14 cellular contexts compared by ENCODE assay signal in the genomic region with DNA sequence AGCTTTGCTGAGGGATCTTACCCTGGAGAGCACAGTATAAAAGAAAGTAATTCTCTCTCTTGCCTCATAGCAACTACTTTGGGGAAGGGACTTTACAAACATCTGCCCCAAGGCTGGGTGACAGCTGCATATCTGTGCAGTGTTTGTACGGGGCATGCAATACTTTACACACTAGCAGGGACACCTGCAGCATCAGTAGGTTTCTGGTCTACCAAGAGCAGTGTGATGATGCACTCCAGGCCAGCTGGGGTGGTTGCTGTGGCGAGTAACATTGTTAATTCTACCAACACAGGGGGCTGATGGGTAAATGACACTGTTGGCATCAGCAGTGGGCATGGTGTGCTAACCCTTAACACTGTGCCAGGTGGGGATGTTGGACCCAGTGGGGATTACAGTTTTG. TPM values are rescaled to one million over a fixed set of nuclear protein-coding genes. Genes with fewer than 3 reads are reported as not detected.
DNase-seq lines count a peak whose midpoint lies in the region; ATAC-seq and TF ChIP-seq lines count a peak whose summit lies in the region.
"Had no signal": no experiment of that assay in that cellular context is flagged by ENCODE, and none has a peak within 500 bp of the region (broad histone marks: within the 10 kb centered on the region; RNA-seq: fewer than 3 reads in every experiment).

No MANE protein-coding gene starts in this region.

- in situ Hi-C loops in GM13977 (cut with MboI; ENCODE audit: low pct_unique_long_range_greater_than_20kb, low sequenced_read_pairs, unreplicated experiment) = no loop called here

- intact Hi-C loops in left ventricle myocardium inferior (cut with micrococcal nuclease) = no loop called here

- DNase-seq in GM13977 (ENCODE audit: low spot score) = peak; percentile 56
- no peak for DNase-seq in ecto neural progenitor cell (ENCODE audit: low spot score)
- DNase-seq in DMS153 treated with DMSO at 0.1 percent for 48 hours (lab: John Stamatoyannopoulos, UW; ENCODE audit: unreplicated experiment) = no peak
- DNase-seq in mucosa of gallbladder (ENCODE audit: low spot score) = no peak
- no peak for DNase-seq in left ventricle myocardium inferior
- DNase-seq: activated CD8-positive, alpha-beta memory T cell treated with anti-CD3 and anti-CD28 coated beads for 24 hours; NCI-H1105 treated with DMSO at 0.1 percent for 48 hours; right lobe of liver; stomach had no signal

- H3K9me3 Mint-ChIP-seq in activated T-helper 17 cell treated with anti-CD3 and anti-CD28 coated beads, Interleukin-2, amount 50 U/mL, for 72 hours = peaks cover 4% of the 10 kb centered on the region

- no peaks in the 10 kb centered on the region for H3K9me3 ChIP-seq in left ventricle myocardium inferior (replicated peaks)
- H3K9me3 ChIP-seq: right lobe of liver, stomach had no signal

- H3K4me3 ChIP-seq in left ventricle myocardium inferior = no peak overlapping the region
- H3K4me3 ChIP-seq: right lobe of liver, stomach had no signal

- no peaks in the 10 kb centered on the region for H3K4me1 ChIP-seq in left ventricle myocardium inferior

- H3K27ac Mint-ChIP-seq in activated T-helper 17 cell treated with anti-CD3 and anti-CD28 coated beads, Interleukin-2, amount 50 U/mL, for 72 hours = peak overlapping the region; percentile 92

- no peaks in the 10 kb centered on the region for H3K36me3 ChIP-seq in left ventricle myocardium inferior
- H3K36me3 ChIP-seq: right lobe of liver, stomach had no signal

- H3K27me3 ChIP-seq in left ventricle myocardium inferior (ENCODE audit: low read depth) = peaks cover 22% of the 10 kb centered on the region
- H3K27me3 ChIP-seq: right lobe of liver, stomach had no signal

- H3K36me3 Mint-ChIP-seq in activated T-helper 17 cell treated with anti-CD3 and anti-CD28 coated beads, Interleukin-2, amount 50 U/mL, for 72 hours (ENCODE audit: low read depth) = peaks cover 53% of the 10 kb centered on the region

- peak; percentile 53 for ATAC-seq in GM19351 (IDR thresholded peaks at IDR 0.05; ENCODE audit: unreplicated experiment)
- peak; percentile 63 for ATAC-seq in HG03064 (IDR thresholded peaks at IDR 0.05; ENCODE audit: low read depth, unreplicated experiment)
- peak; percentile 30 for ATAC-seq in activated T-helper 17 cell treated with anti-CD3 and anti-CD28 coated beads, Interleukin-2, amount 50 U/mL, for 72 hours (replicated peaks)
- ATAC-seq: HCT116, Panc1 had no signal

- H3K4me3 Mint-ChIP-seq in activated T-helper 17 cell treated with anti-CD3 and anti-CD28 coated beads, Interleukin-2, amount 50 U/mL, for 72 hours = peak overlapping the region; percentile 83

- H3K4me1 Mint-ChIP-seq in activated T-helper 17 cell treated with anti-CD3 and anti-CD28 coated beads, Interleukin-2, amount 50 U/mL, for 72 hours = peaks cover 37% of the 10 kb centered on the region

- H3K27me3 Mint-ChIP-seq in activated T-helper 17 cell treated with anti-CD3 and anti-CD28 coated beads, Interleukin-2, amount 50 U/mL, for 72 hours = no peaks in the 10 kb centered on the region

- no peak overlapping the region for H3K27ac ChIP-seq in left ventricle myocardium inferior (replicated peaks)
- H3K27ac ChIP-seq: right lobe of liver had no signal

- TF ChIP-seq CTCF in GM13977 (IDR thresholded peaks at IDR 0.05; ENCODE audit: extremely low read depth, insufficient read depth, missing control alignments) = no peak
- TF ChIP-seq CTCF in left ventricle myocardium inferior (IDR thresholded peaks at IDR 0.05; ENCODE audit: borderline replicate concordance) = no peak

RNA-seq across cellular contexts. Expression of gene ADTRP, which starts 48.0 kb away (rescaled TPM):
- 10 to 100 TPM; 47.7 to 81.3 TPM for total RNA-seq in activated T-helper 17 cell treated with anti-CD3 and anti-CD28 coated beads, Interleukin-2, amount 50 U/mL, for 72 hours
- 0.69 TPM for total RNA-seq in mucosa of gallbladder
- 0.33 TPM for total RNA-seq in left ventricle myocardium inferior

Comparison
In these comparisons a context has a peak if more than half of its experiments do, and no peak if none do; other contexts are left out.
1. RNA of gene ADTRP, which starts 48.0 kb away (total RNA-seq): 47.7 to 81.3 TPM in activated T-helper 17 cell treated with anti-CD3 and anti-CD28 coated beads, Interleukin-2, amount 50 U/mL, for 72 hours; 0.69 TPM in mucosa of gallbladder (single experiment) and 0.33 TPM in left ventricle myocardium inferior (single experiment); every median in the first group is over 10 times any median in the second.
2. Peak in every context shown above with its lines, with median percentiles within 50 percentile points of each other: ATAC-seq.